In the genomic region with DNA sequence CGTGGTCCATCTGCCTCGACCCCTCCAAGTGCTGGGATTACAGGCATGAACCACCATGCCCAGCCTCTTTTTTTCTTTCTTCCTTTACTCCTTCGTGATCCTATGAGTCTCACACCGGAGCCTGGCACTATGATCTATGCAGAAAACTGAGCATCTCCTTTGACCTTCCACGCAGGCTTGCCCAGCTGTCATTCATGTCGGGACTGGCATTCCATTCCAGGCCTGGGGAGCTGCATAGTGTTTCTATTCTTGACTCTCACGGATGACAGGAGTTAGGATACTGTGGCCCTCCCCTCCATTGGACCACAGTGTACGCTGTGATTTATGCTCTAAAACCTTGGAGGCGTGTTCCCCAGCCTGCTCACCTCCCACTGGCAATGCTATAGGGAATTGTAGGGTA, we compare ENCODE assay signal across 18 cellular contexts.
"Had no signal": no experiment of that assay in that cellular context is flagged by ENCODE, and none has a peak within 500 bp of the region (broad histone marks: within the 10 kb centered on the region; RNA-seq: fewer than 3 reads in every experiment).

No MANE protein-coding gene starts in this region.

- H3K4me1 Mint-ChIP-seq: activated naive CD8-positive, alpha-beta T cell treated with anti-CD3 and anti-CD28 coated beads, Interleukin-2, amount 10 ng/mL, durations not matched to agents 7 days and 5 days; mesothelial cell of epicardium; nephron; stimulated activated effector memory CD8-positive, alpha-beta T cell treated with anti-CD3 and anti-CD28 coated beads, Interleukin-12 subunit alpha, Interleukin-12 subunit beta, amount 100 ng/mL, for 72 hours had no signal

- H3K27ac Mint-ChIP-seq: activated naive CD8-positive, alpha-beta T cell treated with anti-CD3 and anti-CD28 coated beads, Interleukin-2, amount 10 ng/mL, durations not matched to agents 7 days and 5 days; effector memory CD8-positive, alpha-beta T cell; mesothelial cell of epicardium; nephron; stimulated activated effector memory CD8-positive, alpha-beta T cell treated with anti-CD3 and anti-CD28 coated beads, Interleukin-12 subunit alpha, Interleukin-12 subunit beta, amount 100 ng/mL, for 72 hours had no signal

- H3K27me3 Mint-ChIP-seq: activated naive CD8-positive, alpha-beta T cell treated with anti-CD3 and anti-CD28 coated beads, Interleukin-2, amount 10 ng/mL, durations not matched to agents 7 days and 5 days had no signal

- H3K4me3 Mint-ChIP-seq: activated naive CD8-positive, alpha-beta T cell treated with anti-CD3 and anti-CD28 coated beads, Interleukin-2, amount 10 ng/mL, durations not matched to agents 7 days and 5 days; effector memory CD8-positive, alpha-beta T cell; mesothelial cell of epicardium; nephron; stimulated activated effector memory CD8-positive, alpha-beta T cell treated with anti-CD3 and anti-CD28 coated beads, Interleukin-12 subunit alpha, Interleukin-12 subunit beta, amount 100 ng/mL, for 72 hours had no signal

- H3K36me3 Mint-ChIP-seq: activated naive CD8-positive, alpha-beta T cell treated with anti-CD3 and anti-CD28 coated beads, Interleukin-2, amount 10 ng/mL, durations not matched to agents 7 days and 5 days; mesothelial cell of epicardium; stimulated activated effector memory CD8-positive, alpha-beta T cell treated with anti-CD3 and anti-CD28 coated beads, Interleukin-12 subunit alpha, Interleukin-12 subunit beta, amount 100 ng/mL, for 72 hours had no signal

- DNase-seq: activated CD4-positive, alpha-beta T cell treated with anti-CD3 and anti-CD28 coated beads for 48 hours; activated CD4-positive, CD25-positive, alpha-beta regulatory T cell; activated naive CD4-positive, alpha-beta T cell treated with Interleukin-2 at 50 U/mL for 16 hours; activated naive CD8-positive, alpha-beta T cell treated with anti-CD3 and anti-CD28 coated beads, Interleukin-2, amount 10 ng/mL, durations not matched to agents 7 days and 5 days; activated T-cell treated with anti-CD3 and anti-CD28 coated beads for 4 hours; amygdala; effector memory CD8-positive, alpha-beta T cell; foreskin keratinocyte; SIG-M5; small intestine; stimulated activated CD4-positive, alpha-beta T cell treated with anti-CD3 and anti-CD28 coated beads, Interleukin-4, amount 100 ng/mL, for 24 hours; T-helper 1 cell; T-helper 9 cell; thyroid gland had no signal

- ATAC-seq: effector memory CD8-positive, alpha-beta T cell; foreskin keratinocyte; left colon; stimulated activated effector memory CD8-positive, alpha-beta T cell treated with anti-CD3 and anti-CD28 coated beads, Interleukin-12 subunit alpha, Interleukin-12 subunit beta, amount 100 ng/mL, for 72 hours had no signal
